In the genomic region with DNA sequence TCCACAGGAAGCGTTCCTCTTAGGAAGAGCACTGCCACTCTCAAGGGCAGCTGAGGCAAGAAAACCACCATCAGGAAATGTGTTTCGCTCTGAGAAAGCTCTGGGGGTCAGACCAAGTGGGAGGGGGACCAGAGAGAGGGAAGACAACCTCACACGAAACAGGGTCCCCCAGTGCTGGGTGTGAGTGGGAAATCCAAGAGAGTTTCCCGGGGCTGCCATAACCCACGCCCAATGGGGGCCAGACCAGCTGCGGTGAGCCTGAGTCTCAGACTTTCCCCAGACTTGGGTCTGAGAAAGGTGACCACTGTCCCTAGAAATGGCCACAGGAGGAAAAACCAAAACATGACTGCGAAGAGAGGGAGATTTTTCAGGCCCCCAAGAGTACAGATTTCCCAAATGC, we compare ENCODE assay signal across 18 cellular contexts. TPM values are rescaled to one million over a fixed set of nuclear protein-coding genes. Genes with fewer than 3 reads are reported as not detected.
DNase-seq lines count a peak whose midpoint lies in the region; ATAC-seq, FAIRE-seq and TF ChIP-seq lines count a peak whose summit lies in the region.
"Had no signal": no experiment of that assay in that cellular context is flagged by ENCODE, and none has a peak within 500 bp of the region (broad histone marks: within the 10 kb centered on the region; RNA-seq: fewer than 3 reads in every experiment).

No MANE protein-coding gene starts in this region.

- no peaks in the 10 kb centered on the region for H3K36me3 ChIP-seq in heart left ventricle
- H3K36me3 ChIP-seq in HepG2 (replicated peaks in 1 of 2; ENCODE audit: control insufficient read depth in 1 of 2, insufficient read depth in 2 of 2, low read length in 2 of 2) = no peaks in the 10 kb centered on the region
- no peaks in the 10 kb centered on the region for H3K36me3 ChIP-seq in right lobe of liver
- H3K36me3 ChIP-seq in osteoblast (ENCODE audit: insufficient read depth, low read length) = no peaks in the 10 kb centered on the region
- no peaks in the 10 kb centered on the region for H3K36me3 ChIP-seq in vagina

- TF ChIP-seq EP300 in HepG2 (IDR thresholded peaks at IDR 0.05; ENCODE audit: low read depth in 2 of 2, low read length in 2 of 2) (no peak), HepG2 (CRISPR knock-in tag; IDR thresholded peaks at IDR 0.05; ENCODE audit: borderline replicate concordance) (no peak)

- DNase-seq in heart left ventricle (peak in 1 of 5 donors; percentile 47), Right ventricle myocardium superior (no peak), HepG2 (ENCODE audit: low spot score) (no peak), right lobe of liver (no peak), osteoblast (ENCODE audit: insufficient read length, low spot score, missing footprints) (peak; percentile 63), vagina (ENCODE audit: extremely low spot score in 2 of 2) (no peak)
- DNase-seq: AML-193; C1 segment of cervical spinal cord; Calu3; CD4-positive, alpha-beta T cell; DMS 273 treated with DMSO at 0.1 percent for 48 hours had no signal

- ATAC-seq in heart left ventricle (no peak), Right ventricle myocardium superior (ENCODE audit: poor library complexity) (no peak), HepG2 (no peak), right lobe of liver (no peak), GM19035 (IDR thresholded peaks at IDR 0.05; ENCODE audit: unreplicated experiment) (no peak), HG03025 (IDR thresholded peaks at IDR 0.05; ENCODE audit: low FRiP score, unreplicated experiment) (no peak)
- ATAC-seq: HCT116 had no signal

- POLR2A ChIA-PET in HepG2 (lab: Yijun Ruan, JAX) = interaction anchor here (0.6 kb wide), 1 partner anchor 25 kb away, joined by 4 read pairs; no protein-coding TSS in a partner anchor

- H3K27ac ChIP-seq in heart left ventricle (peak overlapping the region in 11 of 12 donors; percentile 25 to 93 (median 74)), HepG2 (ENCODE audit: extremely low read length, insufficient read depth, low read length) (no peak overlapping the region), right lobe of liver (no peak overlapping the region), osteoblast (ENCODE audit: low read depth, low read length) (no peak overlapping the region), vagina (peak overlapping the region; percentile 23)
- H3K27ac ChIP-seq: 22Rv1, GM23248 had no signal

- no peaks in the 10 kb centered on the region for H3K79me2 ChIP-seq in HepG2 (ENCODE audit: insufficient read depth, low read length)
- no peaks in the 10 kb centered on the region for H3K79me2 ChIP-seq in osteoblast (ENCODE audit: insufficient read depth, low read length)

- intact Hi-C loops in heart left ventricle (cut with DNase I) = no loop called here
- intact Hi-C loops in Right ventricle myocardium superior (cut with DNase I) = no loop called here
- intact Hi-C loops in HepG2 (cut with micrococcal nuclease; ENCODE audit: unreplicated experiment) = no loop called here
- intact Hi-C loops in right lobe of liver (cut with DNase I) = no loop called here
- intact Hi-C loops in vagina (cut with DNase I) = no loop called here

- CTCF ChIA-PET in HepG2 (lab: Yijun Ruan, JAX; ENCODE audit: low intra/inter-chr PET ratio, low total read pairs) = no interaction called here

- TF ChIP-seq RAD21 in HepG2 (CRISPR knock-in tag; IDR thresholded peaks at IDR 0.05) = no peak

- in situ Hi-C loops in HepG2 (cut with HindIII; ENCODE audit: extremely low pct_ligation_motif_present, low pct_unique_long_range_greater_than_20kb) = no loop called here

- H3K4me2 ChIP-seq in HepG2 (ENCODE audit: low read depth, low read length) (no peak overlapping the region), osteoblast (ENCODE audit: insufficient read depth, low read length) (no peak overlapping the region)

- FAIRE-seq in HepG2 (lab: Jason Lieb, UNC) = no peak
- FAIRE-seq: H54 had no signal

- H3K27me3 ChIP-seq in heart left ventricle = no peaks in the 10 kb centered on the region
- peaks cover 0 to 12% of the 10 kb centered on the region in 2 experiments; a peak in 1 of 5 replicates for H3K27me3 ChIP-seq in HepG2 (ENCODE audit: control insufficient read depth in 1 of 2, insufficient read depth in 2 of 2, low read length in 2 of 2)
- H3K27me3 ChIP-seq in right lobe of liver = no peaks in the 10 kb centered on the region
- H3K27me3 ChIP-seq in osteoblast (ENCODE audit: insufficient read depth, low read length) = peaks cover 20% of the 10 kb centered on the region
- no peaks in the 10 kb centered on the region for H3K27me3 ChIP-seq in vagina

- H3K4me3 ChIP-seq in heart left ventricle (no peak overlapping the region), HepG2 (replicated peaks in 1 of 3; ENCODE audit: insufficient read depth in 1 of 3, low read depth in 2 of 3, low read length in 3 of 3) (no peak overlapping the region), right lobe of liver (no peak overlapping the region), osteoblast (ENCODE audit: insufficient read depth, low read length) (no peak overlapping the region), vagina (no peak overlapping the region)
- H3K4me3 ChIP-seq: GM23248 had no signal

- peaks cover 0 to 14% (median 5%) of the 10 kb centered on the region in 12 donors for H3K4me1 ChIP-seq in heart left ventricle
- H3K4me1 ChIP-seq in HepG2 (ENCODE audit: insufficient read depth, low read length) = peaks cover 42% of the 10 kb centered on the region
- no peaks in the 10 kb centered on the region for H3K4me1 ChIP-seq in right lobe of liver
- H3K4me1 ChIP-seq in osteoblast (ENCODE audit: insufficient read depth, low read length) = peaks cover 3% of the 10 kb centered on the region
- no peaks in the 10 kb centered on the region for H3K4me1 ChIP-seq in vagina

- WGBS in heart left ventricle, 4 donors = 82 to 88% (median 85%) methylated on average over 7 of the region's 7 CpGs
- 46% methylated on average over 7 of the region's 7 CpGs for WGBS in HepG2 (ENCODE audit: low lambda C conversion rate)
- WGBS in right lobe of liver (ENCODE audit: insufficient coverage, low coverage, low lambda C conversion rate, missing lambda C conversion rate) = 70% methylated on average over 5 of the region's 7 CpGs

- no peak overlapping the region for H3K9ac ChIP-seq in HepG2 (ENCODE audit: insufficient read depth, low read depth, low read length)
- H3K9ac ChIP-seq: GM23248 had no signal

- H4K20me1 ChIP-seq in HepG2 (ENCODE audit: insufficient read depth, low read length) = no peaks in the 10 kb centered on the region
- peaks cover 2% of the 10 kb centered on the region for H4K20me1 ChIP-seq in osteoblast (ENCODE audit: insufficient read depth, low read length)

- BruUV-seq in HepG2 (replicated peaks; lab: Mats Ljungman, UMichigan) = no TSS peak

- no peak overlapping the region for H2AFZ ChIP-seq in HepG2 (ENCODE audit: low read length)
- H2AFZ ChIP-seq in osteoblast (ENCODE audit: low read length) = no peak overlapping the region
- H2AFZ ChIP-seq: GM23248 had no signal

- H3K9me3 ChIP-seq in heart left ventricle (no peaks in the 10 kb centered on the region), HepG2 (ENCODE audit: low read length) (no peaks in the 10 kb centered on the region), right lobe of liver (no peaks in the 10 kb centered on the region), osteoblast (ENCODE audit: low read depth, low read length) (no peaks in the 10 kb centered on the region), vagina (no peaks in the 10 kb centered on the region)

- TF ChIP-seq POLR2A in heart left ventricle (IDR thresholded peaks at IDR 0.05) (no peak), HepG2 (IDR thresholded peaks at IDR 0.05; ENCODE audit: insufficient read depth in 1 of 2, low read depth in 2 of 2, low read length in 2 of 2) (no peak), right lobe of liver (IDR thresholded peaks at IDR 0.05) (no peak), vagina (IDR thresholded peaks at IDR 0.05) (no peak)

- no peak for TF ChIP-seq CTCF in heart left ventricle (IDR thresholded peaks at IDR 0.05)
- no peak for TF ChIP-seq CTCF in HepG2 (CRISPR knock-in tag; IDR thresholded peaks at IDR 0.05)
- TF ChIP-seq CTCF in right lobe of liver (IDR thresholded peaks at IDR 0.05) = no peak
- TF ChIP-seq CTCF in osteoblast (IDR thresholded peaks at IDR 0.05; ENCODE audit: extremely low read depth, low read depth, low read length) = no peak
- no peak for TF ChIP-seq CTCF in vagina (IDR thresholded peaks at IDR 0.05)

TF ChIP-seq in HepG2, 621 proteins besides CTCF, POLR2A, EP300 and RAD21 (continues in another document):
- 0 out of 2 replicates have a peak, but pooled peaks have one; percentile 11 for TF ChIP-seq POGZ (CRISPR knock-in tag; IDR thresholded peaks at IDR 0.05)

RNA-seq across cellular contexts. Expression of a gene that starts 14.5 kb away (rescaled TPM):
- total RNA-seq in heart left ventricle (under 1 TPM in 5 of 9 donors, not detected in 4; 0.02 to 0.63 (median 0.25) TPM), Right ventricle myocardium superior (not detected), HepG2 (2016; rRNA removed; fragmentation: Illumina TruSeq; extraction: Trizol) (0.86 and 0.90 TPM in 2 replicates), right lobe of liver (under 1 TPM in 1 of 6 experiments, not detected in 5; 0.04 TPM), osteoblast (under 0.01 TPM in 2 replicates), vagina (2.0 TPM)
- polyA plus RNA-seq in heart left ventricle (under 1 TPM; 0.04 to 0.17 TPM), HepG2 (2011; rRNA removed) (1.6 and 1.8 TPM in 2 replicates)
- 0.51 and 0.79 TPM in 2 replicates for total RNA-seq in HepG2 (2016; cell fraction: cytosol; rRNA removed; fragmentation: Illumina TruSeq; extraction: Trizol; ENCODE audit: low read depth)
- total RNA-seq in HepG2 (2016; cell fraction: insoluble cytoplasmic fraction; rRNA removed; fragmentation: Illumina TruSeq; extraction: Trizol) = 0.28 and 1.4 TPM in 2 replicates
- 0.34 and 0.46 TPM in 2 replicates for total RNA-seq in HepG2 (2016; cell fraction: membrane; rRNA removed; fragmentation: Illumina TruSeq; extraction: Trizol)
- 1.9 and 2.2 TPM in 2 replicates for total RNA-seq in HepG2 (2016; cell fraction: nucleus; rRNA removed; fragmentation: Illumina TruSeq; extraction: Trizol)
- 0.98 and 1.4 TPM in 2 replicates for polyA plus RNA-seq in HepG2 (2011; cell fraction: cytosol; rRNA removed)
- polyA plus RNA-seq in HepG2 (2011; cell fraction: nucleus; rRNA removed) = 8.8 and 9.2 TPM in 2 replicates
- polyA plus RNA-seq in HepG2 (2012) = 3.3 and 4.0 TPM in 2 replicates
- 0.34 and 0.66 TPM in 2 replicates for polyA plus RNA-seq in HepG2 (2016; cell fraction: cytosol; fragmentation: Illumina TruSeq; extraction: Trizol; ENCODE audit: low read depth)
- 1.1 and 1.3 TPM in 2 replicates for polyA plus RNA-seq in HepG2 (2016; cell fraction: insoluble cytoplasmic fraction; fragmentation: Illumina TruSeq; extraction: Trizol; ENCODE audit: low read depth)
- 0.31 and 1.2 TPM in 2 replicates for polyA plus RNA-seq in HepG2 (2016; cell fraction: membrane; fragmentation: Illumina TruSeq; extraction: Trizol; ENCODE audit: low read depth)
- polyA plus RNA-seq in HepG2 (2016; cell fraction: nucleus; fragmentation: Illumina TruSeq; extraction: Trizol; ENCODE audit: insufficient read depth, low read depth) = 2.7 and 3.1 TPM in 2 replicates
- polyA minus RNA-seq in HepG2 (2011; rRNA and poly(A)+ RNA removed; ENCODE audit: low replicate concordance) = 2.5 and 3.0 TPM in 2 replicates
- polyA minus RNA-seq in HepG2 (2011; cell fraction: cytosol; rRNA and poly(A)+ RNA removed) = 0.89 and 1.5 TPM in 2 replicates
- 6.1 and 6.3 TPM in 2 replicates for polyA minus RNA-seq in HepG2 (2011; cell fraction: nucleus; rRNA and poly(A)+ RNA removed)
- total RNA-seq: GM23248, HT1080 had no signal

Comparison
In these comparisons a context has a peak if more than half of its experiments do, and no peak if none do; other contexts are left out.
1. H3K27ac ChIP-seq: peak in heart left ventricle (11 of 12) and vagina (single experiment); none in HepG2 (single experiment), right lobe of liver (0 of 3) and osteoblast (single experiment).